In genomic region chr6:130864344-130864743, GRCh38 we compare ENCODE assay signal across 1 cellular context.
TF ChIP-seq lines count a peak whose summit lies in the region.

No MANE protein-coding gene starts in this region.

TF ChIP-seq in HepG2, 621 proteins besides CTCF, POLR2A, EP300 and RAD21 (continued from another document and continues in another):
- TF ChIP-seq, protein P1, sequence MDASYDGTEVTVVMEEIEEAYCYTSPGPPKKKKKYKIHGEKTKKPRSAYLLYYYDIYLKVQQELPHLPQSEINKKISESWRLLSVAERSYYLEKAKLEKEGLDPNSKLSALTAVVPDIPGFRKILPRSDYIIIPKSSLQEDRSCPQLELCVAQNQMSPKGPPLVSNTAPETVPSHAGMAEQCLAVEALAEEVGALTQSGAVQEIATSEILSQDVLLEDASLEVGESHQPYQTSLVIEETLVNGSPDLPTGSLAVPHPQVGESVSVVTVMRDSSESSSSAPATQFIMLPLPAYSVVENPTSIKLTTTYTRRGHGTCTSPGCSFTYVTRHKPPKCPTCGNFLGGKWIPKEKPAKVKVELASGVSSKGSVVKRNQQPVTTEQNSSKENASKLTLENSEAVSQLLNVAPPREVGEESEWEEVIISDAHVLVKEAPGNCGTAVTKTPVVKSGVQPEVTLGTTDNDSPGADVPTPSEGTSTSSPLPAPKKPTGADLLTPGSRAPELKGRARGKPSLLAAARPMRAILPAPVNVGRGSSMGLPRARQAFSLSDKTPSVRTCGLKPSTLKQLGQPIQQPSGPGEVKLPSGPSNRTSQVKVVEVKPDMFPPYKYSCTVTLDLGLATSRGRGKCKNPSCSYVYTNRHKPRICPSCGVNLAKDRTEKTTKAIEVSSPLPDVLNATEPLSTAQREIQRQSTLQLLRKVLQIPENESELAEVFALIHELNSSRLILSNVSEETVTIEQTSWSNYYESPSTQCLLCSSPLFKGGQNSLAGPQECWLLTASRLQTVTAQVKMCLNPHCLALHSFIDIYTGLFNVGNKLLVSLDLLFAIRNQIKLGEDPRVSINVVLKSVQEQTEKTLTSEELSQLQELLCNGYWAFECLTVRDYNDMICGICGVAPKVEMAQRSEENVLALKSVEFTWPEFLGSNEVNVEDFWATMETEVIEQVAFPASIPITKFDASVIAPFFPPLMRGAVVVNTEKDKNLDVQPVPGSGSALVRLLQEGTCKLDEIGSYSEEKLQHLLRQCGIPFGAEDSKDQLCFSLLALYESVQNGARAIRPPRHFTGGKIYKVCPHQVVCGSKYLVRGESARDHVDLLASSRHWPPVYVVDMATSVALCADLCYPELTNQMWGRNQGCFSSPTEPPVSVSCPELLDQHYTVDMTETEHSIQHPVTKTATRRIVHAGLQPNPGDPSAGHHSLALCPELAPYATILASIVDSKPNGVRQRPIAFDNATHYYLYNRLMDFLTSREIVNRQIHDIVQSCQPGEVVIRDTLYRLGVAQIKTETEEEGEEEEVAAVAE (CRISPR knock-in tag; IDR thresholded peaks at IDR 0.05; ENCODE audit: borderline replicate concordance), result no peak
- no peak for TF ChIP-seq ZNF850 (CRISPR knock-in tag; conservative IDR thresholded peaks at IDR 0.05)
- no peak for TF ChIP-seq BHLHE40 (IDR thresholded peaks at IDR 0.05; ENCODE audit: low read length)
- TF ChIP-seq CREB1 (IDR thresholded peaks at IDR 0.05), result no peak
- TF ChIP-seq CREB1 (CRISPR knock-in tag; IDR thresholded peaks at IDR 0.05), result no peak
- TF ChIP-seq, protein P2, sequence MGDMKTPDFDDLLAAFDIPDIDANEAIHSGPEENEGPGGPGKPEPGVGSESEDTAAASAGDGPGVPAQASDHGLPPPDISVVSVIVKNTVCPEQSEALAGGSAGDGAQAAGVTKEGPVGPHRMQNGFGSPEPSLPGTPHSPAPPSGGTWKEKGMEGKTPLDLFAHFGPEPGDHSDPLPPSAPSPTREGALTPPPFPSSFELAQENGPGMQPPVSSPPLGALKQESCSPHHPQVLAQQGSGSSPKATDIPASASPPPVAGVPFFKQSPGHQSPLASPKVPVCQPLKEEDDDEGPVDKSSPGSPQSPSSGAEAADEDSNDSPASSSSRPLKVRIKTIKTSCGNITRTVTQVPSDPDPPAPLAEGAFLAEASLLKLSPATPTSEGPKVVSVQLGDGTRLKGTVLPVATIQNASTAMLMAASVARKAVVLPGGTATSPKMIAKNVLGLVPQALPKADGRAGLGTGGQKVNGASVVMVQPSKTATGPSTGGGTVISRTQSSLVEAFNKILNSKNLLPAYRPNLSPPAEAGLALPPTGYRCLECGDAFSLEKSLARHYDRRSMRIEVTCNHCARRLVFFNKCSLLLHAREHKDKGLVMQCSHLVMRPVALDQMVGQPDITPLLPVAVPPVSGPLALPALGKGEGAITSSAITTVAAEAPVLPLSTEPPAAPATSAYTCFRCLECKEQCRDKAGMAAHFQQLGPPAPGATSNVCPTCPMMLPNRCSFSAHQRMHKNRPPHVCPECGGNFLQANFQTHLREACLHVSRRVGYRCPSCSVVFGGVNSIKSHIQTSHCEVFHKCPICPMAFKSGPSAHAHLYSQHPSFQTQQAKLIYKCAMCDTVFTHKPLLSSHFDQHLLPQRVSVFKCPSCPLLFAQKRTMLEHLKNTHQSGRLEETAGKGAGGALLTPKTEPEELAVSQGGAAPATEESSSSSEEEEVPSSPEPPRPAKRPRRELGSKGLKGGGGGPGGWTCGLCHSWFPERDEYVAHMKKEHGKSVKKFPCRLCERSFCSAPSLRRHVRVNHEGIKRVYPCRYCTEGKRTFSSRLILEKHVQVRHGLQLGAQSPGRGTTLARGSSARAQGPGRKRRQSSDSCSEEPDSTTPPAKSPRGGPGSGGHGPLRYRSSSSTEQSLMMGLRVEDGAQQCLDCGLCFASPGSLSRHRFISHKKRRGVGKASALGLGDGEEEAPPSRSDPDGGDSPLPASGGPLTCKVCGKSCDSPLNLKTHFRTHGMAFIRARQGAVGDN (CRISPR knock-in tag; IDR thresholded peaks at IDR 0.05), result peak; percentile 82
- TF ChIP-seq ZKSCAN8 (CRISPR knock-in tag; IDR thresholded peaks at IDR 0.05; ENCODE audit: borderline replicate concordance), result 0 out of 2 replicates have a peak, but pooled peaks have one; percentile 38
- no peak for TF ChIP-seq ZNF773 (CRISPR knock-in tag; IDR thresholded peaks at IDR 0.05; ENCODE audit: borderline replicate concordance)
- TF ChIP-seq E2F5 (CRISPR knock-in tag; conservative IDR thresholded peaks at IDR 0.05), result no peak
- peak; percentile 28; the same call in 1 of the 2 replicates for TF ChIP-seq FOXK1 (CRISPR knock-in tag; IDR thresholded peaks at IDR 0.05; ENCODE audit: borderline replicate concordance, low read depth)
- no peak; the same call in 1 of the 2 replicates for TF ChIP-seq NFKB2 (CRISPR knock-in tag; IDR thresholded peaks at IDR 0.05; ENCODE audit: borderline replicate concordance)
- TF ChIP-seq ZNF570 (CRISPR knock-in tag; IDR thresholded peaks at IDR 0.05; ENCODE audit: borderline replicate concordance), result no peak
- peak; percentile 70; the same call in 1 of the 2 replicates for TF ChIP-seq MEF2D (CRISPR knock-in tag; IDR thresholded peaks at IDR 0.05)
- TF ChIP-seq MAFK (conservative IDR thresholded peaks at IDR 0.05 in 1 of 2, IDR thresholded peaks at IDR 0.05 in 1 of 2; ENCODE audit: low read length in 2 of 2), result no peak
- no peak for TF ChIP-seq ZFP41 (CRISPR knock-in tag; IDR thresholded peaks at IDR 0.05; ENCODE audit: borderline replicate concordance)
- TF ChIP-seq ZHX1 (CRISPR knock-in tag; IDR thresholded peaks at IDR 0.05; ENCODE audit: low read depth), result no peak
- no peak for TF ChIP-seq CHCHD3 (CRISPR knock-in tag; IDR thresholded peaks at IDR 0.05)
- TF ChIP-seq ATF7 (IDR thresholded peaks at IDR 0.05), result no peak
- no peak for TF ChIP-seq ATF7 (CRISPR knock-in tag; IDR thresholded peaks at IDR 0.05)
- TF ChIP-seq, protein P3, sequence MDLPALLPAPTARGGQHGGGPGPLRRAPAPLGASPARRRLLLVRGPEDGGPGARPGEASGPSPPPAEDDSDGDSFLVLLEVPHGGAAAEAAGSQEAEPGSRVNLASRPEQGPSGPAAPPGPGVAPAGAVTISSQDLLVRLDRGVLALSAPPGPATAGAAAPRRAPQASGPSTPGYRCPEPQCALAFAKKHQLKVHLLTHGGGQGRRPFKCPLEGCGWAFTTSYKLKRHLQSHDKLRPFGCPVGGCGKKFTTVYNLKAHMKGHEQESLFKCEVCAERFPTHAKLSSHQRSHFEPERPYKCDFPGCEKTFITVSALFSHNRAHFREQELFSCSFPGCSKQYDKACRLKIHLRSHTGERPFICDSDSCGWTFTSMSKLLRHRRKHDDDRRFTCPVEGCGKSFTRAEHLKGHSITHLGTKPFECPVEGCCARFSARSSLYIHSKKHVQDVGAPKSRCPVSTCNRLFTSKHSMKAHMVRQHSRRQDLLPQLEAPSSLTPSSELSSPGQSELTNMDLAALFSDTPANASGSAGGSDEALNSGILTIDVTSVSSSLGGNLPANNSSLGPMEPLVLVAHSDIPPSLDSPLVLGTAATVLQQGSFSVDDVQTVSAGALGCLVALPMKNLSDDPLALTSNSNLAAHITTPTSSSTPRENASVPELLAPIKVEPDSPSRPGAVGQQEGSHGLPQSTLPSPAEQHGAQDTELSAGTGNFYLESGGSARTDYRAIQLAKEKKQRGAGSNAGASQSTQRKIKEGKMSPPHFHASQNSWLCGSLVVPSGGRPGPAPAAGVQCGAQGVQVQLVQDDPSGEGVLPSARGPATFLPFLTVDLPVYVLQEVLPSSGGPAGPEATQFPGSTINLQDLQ (CRISPR knock-in tag; IDR thresholded peaks at IDR 0.05), result no peak
- TF ChIP-seq ZNF343 (CRISPR knock-in tag; IDR thresholded peaks at IDR 0.05), result no peak
- TF ChIP-seq FOXO1 (CRISPR knock-in tag; IDR thresholded peaks at IDR 0.05), result peak; percentile 86
- no peak for TF ChIP-seq SCMH1 (CRISPR knock-in tag; IDR thresholded peaks at IDR 0.05; ENCODE audit: borderline replicate concordance)
- TF ChIP-seq, protein P4, sequence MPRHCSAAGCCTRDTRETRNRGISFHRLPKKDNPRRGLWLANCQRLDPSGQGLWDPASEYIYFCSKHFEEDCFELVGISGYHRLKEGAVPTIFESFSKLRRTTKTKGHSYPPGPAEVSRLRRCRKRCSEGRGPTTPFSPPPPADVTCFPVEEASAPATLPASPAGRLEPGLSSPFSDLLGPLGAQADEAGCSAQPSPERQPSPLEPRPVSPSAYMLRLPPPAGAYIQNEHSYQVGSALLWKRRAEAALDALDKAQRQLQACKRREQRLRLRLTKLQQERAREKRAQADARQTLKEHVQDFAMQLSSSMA (CRISPR knock-in tag; IDR thresholded peaks at IDR 0.05), result no peak
- TF ChIP-seq ZNF616 (CRISPR knock-in tag; IDR thresholded peaks at IDR 0.05; ENCODE audit: low read depth), result no peak
- TF ChIP-seq ISL2 (CRISPR knock-in tag; IDR thresholded peaks at IDR 0.05), result peak; percentile 77; the same call in 1 of the 2 replicates
- TF ChIP-seq CAMTA2 (CRISPR knock-in tag; IDR thresholded peaks at IDR 0.05; ENCODE audit: borderline replicate concordance), result no peak
- TF ChIP-seq HDAC2 (CRISPR knock-in tag; IDR thresholded peaks at IDR 0.05), result peak; percentile 96
- no peak for TF ChIP-seq ZFYVE20 (CRISPR knock-in tag; IDR thresholded peaks at IDR 0.05; ENCODE audit: borderline replicate concordance, low read depth)
- no peak for TF ChIP-seq LCORL (IDR thresholded peaks at IDR 0.05)
- peak; percentile 70; the same call in 1 of the 2 replicates for TF ChIP-seq LCORL (CRISPR knock-in tag; IDR thresholded peaks at IDR 0.05)
- no peak for TF ChIP-seq GPN1 (CRISPR knock-in tag; IDR thresholded peaks at IDR 0.05; ENCODE audit: borderline replicate concordance)
- peak; percentile 68 for TF ChIP-seq HNF4A (CRISPR knock-in tag; IDR thresholded peaks at IDR 0.05)
- TF ChIP-seq ELF4 (CRISPR knock-in tag; IDR thresholded peaks at IDR 0.05; ENCODE audit: borderline replicate concordance), result no peak
- TF ChIP-seq NFYB (CRISPR knock-in tag; IDR thresholded peaks at IDR 0.05), result no peak
- TF ChIP-seq FOXA3 (CRISPR knock-in tag; IDR thresholded peaks at IDR 0.05), result peak; percentile 93
- no peak for TF ChIP-seq TP53 (CRISPR knock-in tag; conservative IDR thresholded peaks at IDR 0.05)
- TF ChIP-seq ZNF33A (CRISPR knock-in tag; IDR thresholded peaks at IDR 0.05; ENCODE audit: borderline replicate concordance), result no peak
- TF ChIP-seq, protein P5, sequence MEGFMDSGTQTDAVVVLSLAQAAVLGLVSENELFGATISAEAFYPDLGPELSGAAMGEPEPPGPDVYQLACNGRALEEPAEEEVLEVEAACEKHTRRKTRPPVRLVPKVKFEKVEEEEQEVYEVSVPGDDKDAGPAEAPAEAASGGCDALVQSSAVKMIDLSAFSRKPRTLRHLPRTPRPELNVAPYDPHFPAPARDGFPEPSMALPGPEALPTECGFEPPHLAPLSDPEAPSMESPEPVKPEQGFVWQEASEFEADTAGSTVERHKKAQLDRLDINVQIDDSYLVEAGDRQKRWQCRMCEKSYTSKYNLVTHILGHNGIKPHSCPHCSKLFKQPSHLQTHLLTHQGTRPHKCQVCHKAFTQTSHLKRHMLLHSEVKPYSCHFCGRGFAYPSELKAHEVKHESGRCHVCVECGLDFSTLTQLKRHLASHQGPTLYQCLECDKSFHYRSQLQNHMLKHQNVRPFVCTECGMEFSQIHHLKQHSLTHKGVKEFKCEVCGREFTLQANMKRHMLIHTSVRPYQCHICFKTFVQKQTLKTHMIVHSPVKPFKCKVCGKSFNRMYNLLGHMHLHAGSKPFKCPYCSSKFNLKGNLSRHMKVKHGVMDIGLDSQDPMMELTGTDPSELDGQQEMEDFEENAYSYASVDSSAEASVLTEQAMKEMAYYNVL (CRISPR knock-in tag; IDR thresholded peaks at IDR 0.05; ENCODE audit: borderline replicate concordance), result 0 out of 2 replicates have a peak, but pooled peaks have one; percentile 35
- TF ChIP-seq TFAP4 (IDR thresholded peaks at IDR 0.05; ENCODE audit: borderline replicate concordance, low read depth), result peak; percentile 81
- TF ChIP-seq ZNF792 (CRISPR knock-in tag; IDR thresholded peaks at IDR 0.05), result 0 out of 2 replicates have a peak, but pooled peaks have one; percentile 46
- TF ChIP-seq SRSF4 (IDR thresholded peaks at IDR 0.05; ENCODE audit: low read depth, low read length, poor library complexity, severe bottlenecking), result no peak
